Comparison of ENCODE assay signal across 8 cellular contexts in genomic region chr7:30914611-30915601, GRCh38. TPM values are rescaled to one million over a fixed set of nuclear protein-coding genes. Genes with fewer than 3 reads are reported as not detected.
DNase-seq lines count a peak whose midpoint lies in the region; ATAC-seq and TF ChIP-seq lines count a peak whose summit lies in the region.

No MANE protein-coding gene starts in this region.

- H3K36me3 ChIP-seq in RWPE2 (ENCODE audit: low read depth) (no peaks in the 10 kb centered on the region), gastrocnemius medialis (no peaks in the 10 kb centered on the region)

- H3K27ac ChIP-seq in RWPE2 (ENCODE audit: poor library complexity, severe bottlenecking) (no peak overlapping the region), gastrocnemius medialis (peak overlapping the region; percentile 39 to 73 (median 61))

- H3K27me3 ChIP-seq in RWPE2 (ENCODE audit: insufficient read depth, poor library complexity, severe bottlenecking): no peaks in the 10 kb centered on the region
- H3K27me3 ChIP-seq in gastrocnemius medialis: no peaks in the 10 kb centered on the region

- intact Hi-C loops in gastrocnemius medialis (cut with DNase I; ENCODE audit: low total_unique reads): no loop called here

- in situ Hi-C loops in gastrocnemius medialis (cut with MboI; ENCODE audit: low sequenced_read_pairs in 4 of 4): no loop called here

- no peak for TF ChIP-seq POLR2A in gastrocnemius medialis (IDR thresholded peaks at IDR 0.05)

- peaks cover 7% of the 10 kb centered on the region for H3K4me1 ChIP-seq in RWPE2 (ENCODE audit: insufficient read depth, poor library complexity, severe bottlenecking)
- peaks cover 12 to 13% of the 10 kb centered on the region in 2 donors for H3K4me1 ChIP-seq in gastrocnemius medialis

- H3K9me3 ChIP-seq in RWPE2 (ENCODE audit: severe bottlenecking): no peaks in the 10 kb centered on the region
- H3K9me3 ChIP-seq in gastrocnemius medialis: no peaks in the 10 kb centered on the region

- DNase-seq in GM03348 (ENCODE audit: low spot score) (peak; percentile 77), RWPE2 (ENCODE audit: low spot score) (no peak), fibroblast of pulmonary artery (ENCODE audit: low read depth) (peak; percentile 21), gastrocnemius medialis (peak in 1 of 2 donors; percentile 42), GM10266 (ENCODE audit: extremely low spot score) (no peak), dermis blood vessel endothelial cell (no peak)

- ATAC-seq in RWPE2 (ENCODE audit: low read depth): peak; percentile 45
- peak in 1 of 2 donors; percentile 45 for ATAC-seq in gastrocnemius medialis
- no peak for ATAC-seq in HG03039 (IDR thresholded peaks at IDR 0.05; ENCODE audit: unreplicated experiment)
- no peak for ATAC-seq in GM18870 (IDR thresholded peaks at IDR 0.05; ENCODE audit: unreplicated experiment)

- H3K4me3 ChIP-seq in RWPE2 (ENCODE audit: severe bottlenecking): no peak overlapping the region
- H3K4me3 ChIP-seq in fibroblast of pulmonary artery (replicated peaks; ENCODE audit: low read depth, low read length): no peak overlapping the region
- peak overlapping the region; percentile 33 to 49 (median 42) for H3K4me3 ChIP-seq in gastrocnemius medialis

- TF ChIP-seq CTCF in RWPE2 (IDR thresholded peaks at IDR 0.05; ENCODE audit: poor library complexity, severe bottlenecking) (no peak), fibroblast of pulmonary artery (IDR thresholded peaks at IDR 0.05; ENCODE audit: low read length, missing control alignments) (no peak), gastrocnemius medialis (IDR thresholded peaks at IDR 0.05 in 4 of 5, conservative IDR thresholded peaks at IDR 0.05 in 1 of 5) (no peak), GM10266 (IDR thresholded peaks at IDR 0.05; ENCODE audit: control insufficient read depth, insufficient read depth, low read depth, missing control alignments) (no peak)

RNA-seq across cellular contexts. Expression of gene AQP1, which starts 3.3 kb away (rescaled TPM):
- total RNA-seq in gastrocnemius medialis: 100 to 1,000 TPM in 3 of 4 donors, 10 to 100 TPM in 1; 81.9 to 149 (median 113) TPM
- total RNA-seq in dermis blood vessel endothelial cell: 9.2 and 147 TPM in 2 replicates

RNA-seq across cellular contexts. Expression of gene GHRHR, which starts 48.8 kb away (rescaled TPM):
- total RNA-seq in gastrocnemius medialis: not detected
- 0.09 TPM in 1 of 2 replicates, not detected in the other for total RNA-seq in dermis blood vessel endothelial cell

Comparison
In these comparisons a context has a peak if more than half of its experiments do, and no peak if none do; other contexts are left out.
1. DNase-seq: peak in GM03348 (single experiment) and fibroblast of pulmonary artery (single experiment); none in RWPE2 (single experiment), GM10266 (single experiment) and dermis blood vessel endothelial cell (single experiment).
2. H3K4me3 ChIP-seq: peak in gastrocnemius medialis (4 of 4); none in RWPE2 (single experiment) and fibroblast of pulmonary artery (single experiment).